ENCODE assay signal across 8 cellular contexts in the genomic region with DNA sequence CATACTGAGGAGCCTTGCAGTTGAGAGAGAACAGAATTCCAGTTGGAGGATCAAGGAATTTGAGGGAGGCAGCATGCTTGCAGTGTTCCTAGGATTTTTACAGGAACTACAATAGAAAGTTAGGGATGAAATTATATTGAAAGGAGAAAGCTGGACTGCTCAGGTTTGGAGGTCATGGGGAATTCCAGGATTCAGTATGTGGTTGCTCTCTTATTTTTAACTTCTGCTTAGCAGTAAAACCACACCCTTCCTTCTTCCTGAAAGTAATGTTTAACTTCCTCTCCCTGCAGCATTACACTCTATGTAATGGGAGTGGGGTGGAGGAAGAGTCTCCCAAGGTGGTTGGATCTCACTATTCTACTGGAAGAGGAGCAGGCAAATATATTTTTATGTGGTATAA. TPM values are rescaled to one million over a fixed set of nuclear protein-coding genes. Genes with fewer than 3 reads are reported as not detected.
A peak's percentile ranks its signal among the peaks of the same experiment; 100 is the strongest.
DNase-seq lines count a peak whose midpoint lies in the region; ATAC-seq and TF ChIP-seq lines count a peak whose summit lies in the region.

No MANE protein-coding gene starts in this region.

- no peak overlapping the region for H3K4me3 ChIP-seq in cardiac muscle cell

- no peak overlapping the region for H2AK5ac ChIP-seq in H9 (ENCODE audit: insufficient read length, low read length)

- no peak for TF ChIP-seq CTCF in H9 (conservative IDR thresholded peaks at IDR 0.05)
- TF ChIP-seq CTCF in cardiac muscle cell (IDR thresholded peaks at IDR 0.05; ENCODE audit: low read depth, low read length) = no peak

- H3K4me2 ChIP-seq in H9 (ENCODE audit: insufficient read depth, insufficient read length, low read length) = no peak overlapping the region

- no peak overlapping the region for H3K23ac ChIP-seq in H9 (ENCODE audit: insufficient read length, low read depth, low read length)

- no peak overlapping the region for H3K9ac ChIP-seq in H9 (ENCODE audit: extremely low read depth, insufficient read length, low read length)

- no peak overlapping the region for H4K91ac ChIP-seq in H9 (ENCODE audit: insufficient read length, low read depth, low read length)

- H2AFZ ChIP-seq in H9 (ENCODE audit: low read length) = no peak overlapping the region

- H2BK20ac ChIP-seq in H9 (ENCODE audit: low read depth, low read length, poor library complexity, severe bottlenecking) = no peak overlapping the region

- no peak overlapping the region for H2BK12ac ChIP-seq in H9 (ENCODE audit: insufficient read length, low read depth, low read length)

- no peak overlapping the region for H2BK120ac ChIP-seq in H9 (ENCODE audit: low read depth, low read length, poor library complexity, severe bottlenecking)

- H3K27me3 Mint-ChIP-seq in H9 (ENCODE audit: low read depth) = no peaks in the 10 kb centered on the region

- no peak overlapping the region for H2BK5ac ChIP-seq in H9 (ENCODE audit: insufficient read length, low read length)

- no peaks in the 10 kb centered on the region for H3K9me3 ChIP-seq in H9 (ENCODE audit: control insufficient read depth, low read depth, low read length)
- H3K9me3 ChIP-seq in cardiac muscle cell (ENCODE audit: low read depth) = no peaks in the 10 kb centered on the region

- H3K79me1 ChIP-seq in H9 (ENCODE audit: insufficient read depth, low read depth, low read length, poor library complexity, severe bottlenecking) = peaks cover 15% of the 10 kb centered on the region

- no peak overlapping the region for H3K18ac ChIP-seq in H9 (ENCODE audit: insufficient read length, low read depth, low read length)

- no peak overlapping the region for H3K4ac ChIP-seq in H9 (ENCODE audit: low read depth, low read length)

- H3K9me3 Mint-ChIP-seq in H9 = no peaks in the 10 kb centered on the region

- DNase-seq in H9 (no peak), SW480 (ENCODE audit: low spot score) (peak; percentile 35), cardiac muscle cell (ENCODE audit: low read depth in 1 of 2, low spot score in 1 of 2) (no peak), germinal center (ENCODE audit: low spot score) (no peak), head of caudate nucleus (no peak), HK-2 (ENCODE audit: unreplicated experiment) (no peak)
- DNase-seq in stimulated activated naive CD8-positive, alpha-beta T cell treated with anti-CD3 and anti-CD28 coated beads, Interleukin-15, Interleukin-2, amounts not matched to agents 100 U/mL and 50 U/mL, for 24 hours = no peak

- H3K23me2 ChIP-seq in H9 (ENCODE audit: insufficient read length, low read depth, low read length, poor library complexity, severe bottlenecking) = no peaks in the 10 kb centered on the region

- H3K79me2 ChIP-seq in H9 (ENCODE audit: insufficient read depth, low read length) = peaks cover 19% of the 10 kb centered on the region; the same call in 1 of the 2 replicates

- H3K27ac ChIP-seq in H9 (ENCODE audit: insufficient read length, low read depth, low read length) (no peak overlapping the region), cardiac muscle cell (peak overlapping the region; percentile 43)

- H3K4me1 ChIP-seq in H9 (ENCODE audit: insufficient read depth, low read length) (peaks cover 6% of the 10 kb centered on the region; the same call in 1 of the 2 replicates), cardiac muscle cell (ENCODE audit: low read depth) (peaks cover 9% of the 10 kb centered on the region)

- no peak overlapping the region for H4K5ac ChIP-seq in H9 (ENCODE audit: insufficient read length, low read depth, low read length)

- intact Hi-C loops in head of caudate nucleus (cut with DNase I) = no loop called here

- H3K36me3 ChIP-seq in cardiac muscle cell = peaks cover 48% of the 10 kb centered on the region

- H3K27ac Mint-ChIP-seq in H9 = peak overlapping the region; percentile 6 to 80 (median 71); a peak in 4 of 7 replicates

- ATAC-seq in stimulated activated naive CD8-positive, alpha-beta T cell treated with anti-CD3 and anti-CD28 coated beads, Interleukin-15, Interleukin-2, amounts not matched to agents 100 U/mL and 50 U/mL, for 24 hours = peak; percentile 4
- ATAC-seq in HG03571 (IDR thresholded peaks at IDR 0.05; ENCODE audit: unreplicated experiment) = no peak

- no peaks in the 10 kb centered on the region for H4K20me1 ChIP-seq in H9 (ENCODE audit: control insufficient read depth, insufficient read depth, insufficient read length)

- H3K14ac ChIP-seq in H9 (ENCODE audit: insufficient read depth, low read length) = no peak overlapping the region

- no peak overlapping the region for H3T11ph ChIP-seq in H9 (ENCODE audit: low read length)

- H2BK15ac ChIP-seq in H9 (ENCODE audit: low read depth, low read length) = no peak overlapping the region

- H3K27me3 ChIP-seq in H9 (ENCODE audit: insufficient read depth, low read length) (no peaks in the 10 kb centered on the region), cardiac muscle cell (no peaks in the 10 kb centered on the region)

- no peak overlapping the region for H3K56ac ChIP-seq in H9 (ENCODE audit: insufficient read length, low read depth, low read length)

- no peak overlapping the region for H4K8ac ChIP-seq in H9 (replicated peaks; ENCODE audit: insufficient read length, low read depth, low read length)

- H3K4me1 Mint-ChIP-seq in H9 = peaks cover 19 to 25% of the 10 kb centered on the region in 2 experiments

- H3K4me3 Mint-ChIP-seq in H9 = no peak overlapping the region

- peaks cover 26 to 61% (median 61%) of the 10 kb centered on the region in 3 experiments for H3K36me3 Mint-ChIP-seq in H9 (ENCODE audit: insufficient read depth in 1 of 3, low read depth in 3 of 3)

RNA-seq across cellular contexts. Expression of gene CTNND1, which starts 31.3 kb away (rescaled TPM):
- total RNA-seq in H9 (2021) (164 and 166 TPM in 2 replicates), cardiac muscle cell (125 and 153 TPM in 2 replicates)
- polyA plus RNA-seq in cardiac muscle cell = 95.4 and 125 TPM in 2 replicates

RNA-seq across cellular contexts. Expression of gene BTBD18, which starts 41.3 kb away (rescaled TPM):
- total RNA-seq in H9 (2021) (not detected in 2 replicates), cardiac muscle cell (not detected in 2 replicates)
- 1.5 and 2.4 TPM in 2 replicates for polyA plus RNA-seq in cardiac muscle cell

RNA-seq across cellular contexts. Expression of gene SELENOH, which starts 51.6 kb away (rescaled TPM):
- total RNA-seq in H9 (2021) (251 and 271 TPM in 2 replicates), cardiac muscle cell (311 and 358 TPM in 2 replicates)
- 257 and 289 TPM in 2 replicates for polyA plus RNA-seq in cardiac muscle cell
